Comparison of ENCODE assay signal across 16 cellular contexts in genomic region chr6:130457605-130458004, GRCh38.
A peak's percentile ranks its signal among the peaks of the same experiment; 100 is the strongest.
DNase-seq lines count a peak whose midpoint lies in the region; ATAC-seq and TF ChIP-seq lines count a peak whose summit lies in the region.
"Had no signal": no experiment of that assay in that cellular context is flagged by ENCODE, and none has a peak within 500 bp of the region (broad histone marks: within the 10 kb centered on the region; RNA-seq: fewer than 3 reads in every experiment).

No MANE protein-coding gene starts in this region.

- H2AFZ ChIP-seq in GM23248 (no peak overlapping the region), fibroblast of lung (ENCODE audit: low read length) (no peak overlapping the region)

- H3K9me2 ChIP-seq in GM23248 (ENCODE audit: insufficient read depth): no peaks in the 10 kb centered on the region

- H3K4me2 ChIP-seq in GM23248 (ENCODE audit: unreplicated experiment) (no peak overlapping the region), fibroblast of lung (ENCODE audit: extremely low read depth, insufficient read depth, low read length) (no peak overlapping the region)

- H3K27me3 ChIP-seq in GM23248 (replicated peaks; ENCODE audit: insufficient read depth) (no peaks in the 10 kb centered on the region), fibroblast of lung (ENCODE audit: control insufficient read depth, insufficient read depth, low read length) (no peaks in the 10 kb centered on the region)
- H3K27me3 ChIP-seq: right atrium auricular region, SJSA1 had no signal

- no peak overlapping the region for H3K27ac ChIP-seq in GM23248
- no peak overlapping the region for H3K27ac ChIP-seq in fibroblast of lung (ENCODE audit: insufficient read depth, low read length)
- H3K27ac ChIP-seq: right atrium auricular region, SJSA1 had no signal

- in situ Hi-C loops in GM23248 (cut with MboI): no loop called here

- H3K36me3 ChIP-seq in GM23248 (ENCODE audit: low read depth) (no peaks in the 10 kb centered on the region), fibroblast of lung (ENCODE audit: control insufficient read depth, insufficient read depth, low read length) (no peaks in the 10 kb centered on the region)
- H3K36me3 ChIP-seq: right atrium auricular region, SJSA1 had no signal

- H3K9ac ChIP-seq in GM23248 (no peak overlapping the region), fibroblast of lung (ENCODE audit: insufficient read depth, low read length) (no peak overlapping the region)

- ATAC-seq in SK-N-SH treated with all-trans-retinoic acid at 6 μM for 48 hours: peak; percentile 65
- no peak for ATAC-seq in GM18511 (IDR thresholded peaks at IDR 0.05; ENCODE audit: unreplicated experiment)
- ATAC-seq: activated CD8-positive, alpha-beta memory T cell treated with anti-CD3 and anti-CD28 coated beads, Interleukin-2, amount 10 ng/mL, durations not matched to agents 7 days and 5 days had no signal

- peaks cover 5% of the 10 kb centered on the region; the same call in 1 of the 2 replicates for H3F3A ChIP-seq in GM23248 (ENCODE audit: insufficient read depth)

- H3K4me3 ChIP-seq in AG04449 (ENCODE audit: low read depth, low read length) (no peak overlapping the region), GM23248 (no peak overlapping the region), fibroblast of lung (replicated peaks in 1 of 4; ENCODE audit: control extremely low read depth in 1 of 4, insufficient read depth in 1 of 4, low read depth in 3 of 4, low read length in 4 of 4) (no peak overlapping the region)
- H3K4me3 ChIP-seq: right atrium auricular region, SJSA1 had no signal

- DNase-seq in AG04449 (ENCODE audit: low read depth, low spot score): no peak
- DNase-seq in GM23248: peak; percentile 61
- no peak for DNase-seq in fibroblast of lung (ENCODE audit: low read depth in 2 of 2)
- no peak for DNase-seq in NCI-H1417 (lab: John Stamatoyannopoulos, UW)
- DNase-seq in NOMO-1 treated with DMSO at 0.1 percent for 48 hours (lab: John Stamatoyannopoulos, UW; ENCODE audit: unreplicated experiment): no peak
- DNase-seq in germinal center (ENCODE audit: low spot score): no peak
- DNase-seq: activated CD8-positive, alpha-beta memory T cell treated with anti-CD3 and anti-CD28 coated beads, Interleukin-2, amount 10 ng/mL, durations not matched to agents 7 days and 5 days; CD4-positive, alpha-beta memory T cell; DMS53; head of caudate nucleus; NCI-H1436; NCI-H69 had no signal

- H3K79me2 ChIP-seq in GM23248 (ENCODE audit: insufficient read depth) (no peaks in the 10 kb centered on the region), fibroblast of lung (ENCODE audit: control insufficient read depth, insufficient read depth, low read length) (no peaks in the 10 kb centered on the region)

- H4K20me1 ChIP-seq in GM23248 (ENCODE audit: insufficient read depth): no peaks in the 10 kb centered on the region
- no peaks in the 10 kb centered on the region for H4K20me1 ChIP-seq in fibroblast of lung (ENCODE audit: control insufficient read depth, extremely low read depth, insufficient read depth, low read length)

- CTCF ChIA-PET in AG04449 (lab: Yijun Ruan, JAX): interaction anchor here (0.9 to 1.5 kb wide), 3 partner anchors 10 to 240 kb away, joined by 3 to 5 read pairs (median 4); no protein-coding TSS in a partner anchor

- H3K4me1 ChIP-seq in GM23248 (ENCODE audit: insufficient read depth) (peaks cover 15% of the 10 kb centered on the region; the same call in 1 of the 2 replicates), fibroblast of lung (ENCODE audit: control insufficient read depth, extremely low read depth, insufficient read depth, low read length) (no peaks in the 10 kb centered on the region)
- H3K4me1 ChIP-seq: right atrium auricular region, SJSA1 had no signal

- POLR2A ChIA-PET in AG04449 (lab: Yijun Ruan, JAX): no interaction called here

- H3K9me3 ChIP-seq in GM23248 (ENCODE audit: low read depth) (no peaks in the 10 kb centered on the region), fibroblast of lung (ENCODE audit: control insufficient read depth, insufficient read depth, low read depth, low read length) (no peaks in the 10 kb centered on the region)
- H3K9me3 ChIP-seq: right atrium auricular region, SJSA1 had no signal

- 61 to 63% methylated on average over 4 of the region's 4 CpGs for WGBS in GM23248 (ENCODE audit: low coverage in 1 of 2, low lambda C conversion rate in 2 of 2, missing lambda C conversion rate in 2 of 2), 2 experiments

- TF ChIP-seq CTCF in AG04449 (IDR thresholded peaks at IDR 0.05; ENCODE audit: insufficient read depth, low read length, missing control alignments) (peak; percentile 43), fibroblast of lung (conservative IDR thresholded peaks at IDR 0.05 in 1 of 2, IDR thresholded peaks at IDR 0.05 in 1 of 2; ENCODE audit: low read depth in 1 of 2, low read length in 2 of 2) (peak; percentile 12 to 36)

TF ChIP-seq in SK-N-SH treated with all-trans-retinoic acid at 6 μM for 48 hours, 23 proteins besides CTCF, POLR2A, EP300 and RAD21 (continues in another document):
- TF ChIP-seq ISL1 (CRISPR knock-in tag; IDR thresholded peaks at IDR 0.05) (no peak), ZFP3 (CRISPR knock-in tag; IDR thresholded peaks at IDR 0.05) (no peak), GLIS3 (CRISPR knock-in tag; IDR thresholded peaks at IDR 0.05) (no peak), PATZ1 (CRISPR knock-in tag; IDR thresholded peaks at IDR 0.05; ENCODE audit: borderline replicate concordance) (no peak), PPARA (CRISPR knock-in tag; IDR thresholded peaks at IDR 0.05; ENCODE audit: borderline replicate concordance) (no peak), ZNF8 (CRISPR knock-in tag; IDR thresholded peaks at IDR 0.05) (no peak), TOX (CRISPR knock-in tag; IDR thresholded peaks at IDR 0.05; ENCODE audit: borderline replicate concordance) (no peak), ZFP30 (CRISPR knock-in tag; IDR thresholded peaks at IDR 0.05) (no peak), BACH2 (CRISPR knock-in tag; IDR thresholded peaks at IDR 0.05; ENCODE audit: borderline replicate concordance) (no peak), CSDC2 (CRISPR knock-in tag; IDR thresholded peaks at IDR 0.05) (no peak), ARNTL (CRISPR knock-in tag; IDR thresholded peaks at IDR 0.05; ENCODE audit: borderline replicate concordance, low read depth) (no peak), ZC3H10 (CRISPR knock-in tag; IDR thresholded peaks at IDR 0.05) (no peak)
- TF ChIP-seq, protein P1, sequence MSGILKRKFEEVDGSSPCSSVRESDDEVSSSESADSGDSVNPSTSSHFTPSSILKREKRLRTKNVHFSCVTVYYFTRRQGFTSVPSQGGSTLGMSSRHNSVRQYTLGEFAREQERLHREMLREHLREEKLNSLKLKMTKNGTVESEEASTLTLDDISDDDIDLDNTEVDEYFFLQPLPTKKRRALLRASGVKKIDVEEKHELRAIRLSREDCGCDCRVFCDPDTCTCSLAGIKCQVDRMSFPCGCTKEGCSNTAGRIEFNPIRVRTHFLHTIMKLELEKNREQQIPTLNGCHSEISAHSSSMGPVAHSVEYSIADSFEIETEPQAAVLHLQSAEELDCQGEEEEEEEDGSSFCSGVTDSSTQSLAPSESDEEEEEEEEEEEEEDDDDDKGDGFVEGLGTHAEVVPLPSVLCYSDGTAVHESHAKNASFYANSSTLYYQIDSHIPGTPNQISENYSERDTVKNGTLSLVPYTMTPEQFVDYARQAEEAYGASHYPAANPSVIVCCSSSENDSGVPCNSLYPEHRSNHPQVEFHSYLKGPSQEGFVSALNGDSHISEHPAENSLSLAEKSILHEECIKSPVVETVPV (CRISPR knock-in tag; IDR thresholded peaks at IDR 0.05): no peak
- TF ChIP-seq, protein P2, sequence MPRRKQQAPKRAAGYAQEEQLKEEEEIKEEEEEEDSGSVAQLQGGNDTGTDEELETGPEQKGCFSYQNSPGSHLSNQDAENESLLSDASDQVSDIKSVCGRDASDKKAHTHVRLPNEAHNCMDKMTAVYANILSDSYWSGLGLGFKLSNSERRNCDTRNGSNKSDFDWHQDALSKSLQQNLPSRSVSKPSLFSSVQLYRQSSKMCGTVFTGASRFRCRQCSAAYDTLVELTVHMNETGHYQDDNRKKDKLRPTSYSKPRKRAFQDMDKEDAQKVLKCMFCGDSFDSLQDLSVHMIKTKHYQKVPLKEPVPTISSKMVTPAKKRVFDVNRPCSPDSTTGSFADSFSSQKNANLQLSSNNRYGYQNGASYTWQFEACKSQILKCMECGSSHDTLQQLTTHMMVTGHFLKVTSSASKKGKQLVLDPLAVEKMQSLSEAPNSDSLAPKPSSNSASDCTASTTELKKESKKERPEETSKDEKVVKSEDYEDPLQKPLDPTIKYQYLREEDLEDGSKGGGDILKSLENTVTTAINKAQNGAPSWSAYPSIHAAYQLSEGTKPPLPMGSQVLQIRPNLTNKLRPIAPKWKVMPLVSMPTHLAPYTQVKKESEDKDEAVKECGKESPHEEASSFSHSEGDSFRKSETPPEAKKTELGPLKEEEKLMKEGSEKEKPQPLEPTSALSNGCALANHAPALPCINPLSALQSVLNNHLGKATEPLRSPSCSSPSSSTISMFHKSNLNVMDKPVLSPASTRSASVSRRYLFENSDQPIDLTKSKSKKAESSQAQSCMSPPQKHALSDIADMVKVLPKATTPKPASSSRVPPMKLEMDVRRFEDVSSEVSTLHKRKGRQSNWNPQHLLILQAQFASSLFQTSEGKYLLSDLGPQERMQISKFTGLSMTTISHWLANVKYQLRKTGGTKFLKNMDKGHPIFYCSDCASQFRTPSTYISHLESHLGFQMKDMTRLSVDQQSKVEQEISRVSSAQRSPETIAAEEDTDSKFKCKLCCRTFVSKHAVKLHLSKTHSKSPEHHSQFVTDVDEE (CRISPR knock-in tag; IDR thresholded peaks at IDR 0.05): no peak
